ENCODE assay signal across 1 cellular context in the genomic region with DNA sequence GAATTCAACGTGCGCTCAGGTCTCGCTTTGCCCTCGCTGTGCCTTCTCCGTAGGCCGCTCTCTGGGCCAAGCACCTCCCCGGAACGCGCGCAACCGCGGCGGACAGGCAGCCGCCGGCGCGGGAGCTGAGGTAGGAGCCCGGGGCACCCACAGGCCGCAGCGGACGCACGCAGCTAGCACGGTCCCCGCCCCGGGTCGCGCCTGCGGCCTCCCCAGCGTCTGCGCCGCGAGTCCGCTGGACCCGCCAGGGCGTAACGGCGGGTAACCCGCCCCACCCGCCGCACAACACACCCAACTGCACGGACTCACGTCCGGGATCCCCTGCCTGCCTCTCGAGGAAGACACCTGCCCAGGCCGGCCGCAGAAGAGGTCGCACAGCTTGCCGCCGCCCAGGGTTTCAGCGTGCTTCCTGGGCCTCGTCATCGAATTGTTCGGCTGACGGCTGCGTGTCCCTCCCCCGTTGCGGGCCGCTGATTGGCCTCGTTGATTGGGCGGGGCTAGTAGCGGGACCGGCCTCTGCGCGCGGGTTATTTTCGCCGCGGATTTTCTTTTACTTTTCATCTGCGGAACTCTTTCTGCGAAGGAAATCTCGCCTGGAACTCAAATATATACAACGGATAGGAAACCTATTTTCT.
TF ChIP-seq lines count a peak whose summit lies in the region.

A gene with protein sequence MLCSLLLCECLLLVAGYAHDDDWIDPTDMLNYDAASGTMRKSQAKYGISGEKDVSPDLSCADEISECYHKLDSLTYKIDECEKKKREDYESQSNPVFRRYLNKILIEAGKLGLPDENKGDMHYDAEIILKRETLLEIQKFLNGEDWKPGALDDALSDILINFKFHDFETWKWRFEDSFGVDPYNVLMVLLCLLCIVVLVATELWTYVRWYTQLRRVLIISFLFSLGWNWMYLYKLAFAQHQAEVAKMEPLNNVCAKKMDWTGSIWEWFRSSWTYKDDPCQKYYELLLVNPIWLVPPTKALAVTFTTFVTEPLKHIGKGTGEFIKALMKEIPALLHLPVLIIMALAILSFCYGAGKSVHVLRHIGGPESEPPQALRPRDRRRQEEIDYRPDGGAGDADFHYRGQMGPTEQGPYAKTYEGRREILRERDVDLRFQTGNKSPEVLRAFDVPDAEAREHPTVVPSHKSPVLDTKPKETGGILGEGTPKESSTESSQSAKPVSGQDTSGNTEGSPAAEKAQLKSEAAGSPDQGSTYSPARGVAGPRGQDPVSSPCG (minus strand): TSS at position 433 of the 635 bp plus-strand sequence. CDS start 13,047 bp downstream, outside the sequence.

TF ChIP-seq in K562, 482 proteins besides CTCF, POLR2A, EP300 and RAD21 (continued from another document and continues in another):
- TF ChIP-seq, protein P1, sequence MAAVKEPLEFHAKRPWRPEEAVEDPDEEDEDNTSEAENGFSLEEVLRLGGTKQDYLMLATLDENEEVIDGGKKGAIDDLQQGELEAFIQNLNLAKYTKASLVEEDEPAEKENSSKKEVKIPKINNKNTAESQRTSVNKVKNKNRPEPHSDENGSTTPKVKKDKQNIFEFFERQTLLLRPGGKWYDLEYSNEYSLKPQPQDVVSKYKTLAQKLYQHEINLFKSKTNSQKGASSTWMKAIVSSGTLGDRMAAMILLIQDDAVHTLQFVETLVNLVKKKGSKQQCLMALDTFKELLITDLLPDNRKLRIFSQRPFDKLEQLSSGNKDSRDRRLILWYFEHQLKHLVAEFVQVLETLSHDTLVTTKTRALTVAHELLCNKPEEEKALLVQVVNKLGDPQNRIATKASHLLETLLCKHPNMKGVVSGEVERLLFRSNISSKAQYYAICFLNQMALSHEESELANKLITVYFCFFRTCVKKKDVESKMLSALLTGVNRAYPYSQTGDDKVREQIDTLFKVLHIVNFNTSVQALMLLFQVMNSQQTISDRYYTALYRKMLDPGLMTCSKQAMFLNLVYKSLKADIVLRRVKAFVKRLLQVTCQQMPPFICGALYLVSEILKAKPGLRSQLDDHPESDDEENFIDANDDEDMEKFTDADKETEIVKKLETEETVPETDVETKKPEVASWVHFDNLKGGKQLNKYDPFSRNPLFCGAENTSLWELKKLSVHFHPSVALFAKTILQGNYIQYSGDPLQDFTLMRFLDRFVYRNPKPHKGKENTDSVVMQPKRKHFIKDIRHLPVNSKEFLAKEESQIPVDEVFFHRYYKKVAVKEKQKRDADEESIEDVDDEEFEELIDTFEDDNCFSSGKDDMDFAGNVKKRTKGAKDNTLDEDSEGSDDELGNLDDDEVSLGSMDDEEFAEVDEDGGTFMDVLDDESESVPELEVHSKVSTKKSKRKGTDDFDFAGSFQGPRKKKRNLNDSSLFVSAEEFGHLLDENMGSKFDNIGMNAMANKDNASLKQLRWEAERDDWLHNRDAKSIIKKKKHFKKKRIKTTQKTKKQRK (IDR thresholded peaks at IDR 0.05; ENCODE audit: borderline replicate concordance, low read depth, low read length): no peak
- TF ChIP-seq CEBPG (CRISPR knock-in tag; IDR thresholded peaks at IDR 0.05) (no peak), CEBPG (tag; conservative IDR thresholded peaks at IDR 0.05 in 1 of 2, IDR thresholded peaks at IDR 0.05 in 1 of 2) (no peak), FOXJ2 (tag; IDR thresholded peaks at IDR 0.05) (peak; percentile 56; the same call in 1 of the 2 replicates), ZNF830 (CRISPR knock-in tag; IDR thresholded peaks at IDR 0.05) (no peak), KLF6 (CRISPR knock-in tag; IDR thresholded peaks at IDR 0.05; ENCODE audit: borderline replicate concordance) (no peak), TAF9B (IDR thresholded peaks at IDR 0.05; ENCODE audit: partially characterized antibody) (peak; percentile 59), ZSCAN32 (CRISPR knock-in tag; IDR thresholded peaks at IDR 0.05) (no peak), XRCC3 (IDR thresholded peaks at IDR 0.05) (no peak), CBX1 (IDR thresholded peaks at IDR 0.05; ENCODE audit: low read depth) (peak; percentile 86), SNIP1 (IDR thresholded peaks at IDR 0.05; ENCODE audit: low read depth) (no peak), NFIX (CRISPR knock-in tag; IDR thresholded peaks at IDR 0.05; ENCODE audit: low read depth) (no peak), NR2C1 (IDR thresholded peaks at IDR 0.05) (no peak), NR2C1 (tag; IDR thresholded peaks at IDR 0.05) (no peak), PCBP1 (IDR thresholded peaks at IDR 0.05; ENCODE audit: low read depth, low read length, poor library complexity, severe bottlenecking) (peak; percentile 91), MIER1 (IDR thresholded peaks at IDR 0.05; ENCODE audit: low read depth) (no peak), NR2F6 (CRISPR knock-in tag; IDR thresholded peaks at IDR 0.05) (no peak), GABPB1 (CRISPR knock-in tag; IDR thresholded peaks at IDR 0.05) (peak; percentile 83), MAFF (IDR thresholded peaks at IDR 0.05; ENCODE audit: low read length) (no peak), U2AF2 (optimal IDR thresholded peaks at IDR 0.05; ENCODE audit: low read depth, low read length) (no peak), FOXP1 (CRISPR knock-in tag; IDR thresholded peaks at IDR 0.05) (peak; percentile 98), FIP1L1 (IDR thresholded peaks at IDR 0.05; ENCODE audit: low read depth, low read length, poor library complexity, severe bottlenecking) (peak; percentile 96), ZNF384 (IDR thresholded peaks at IDR 0.05; ENCODE audit: low read depth, low read length) (no peak), STAG1 (CRISPR knock-in tag; IDR thresholded peaks at IDR 0.05; ENCODE audit: borderline replicate concordance) (no peak; the same call in 1 of the 2 replicates), HDGF (IDR thresholded peaks at IDR 0.05) (no peak), NFXL1 (CRISPR knock-in tag; IDR thresholded peaks at IDR 0.05) (no peak), GATA2 (CRISPR knock-in tag; IDR thresholded peaks at IDR 0.05) (no peak), HIVEP1 (CRISPR knock-in tag; IDR thresholded peaks at IDR 0.05) (no peak), SP1 (CRISPR knock-in tag; IDR thresholded peaks at IDR 0.05) (peak; percentile 72), CBX5 (IDR thresholded peaks at IDR 0.05; ENCODE audit: borderline replicate concordance, low read depth) (0 out of 2 replicates have a peak, but pooled peaks have one; percentile 57), NFRKB (IDR thresholded peaks at IDR 0.05; ENCODE audit: low read depth) (no peak), XRCC4 (IDR thresholded peaks at IDR 0.05; ENCODE audit: extremely low read depth, insufficient read depth, insufficient read length) (no peak), GATAD2A (IDR thresholded peaks at IDR 0.05) (peak; percentile 73; the same call in 1 of the 2 replicates), POLR2H (tag; IDR thresholded peaks at IDR 0.05; ENCODE audit: low read depth) (peak; percentile 87), ELF2 (CRISPR knock-in tag; IDR thresholded peaks at IDR 0.05) (0 out of 2 replicates have a peak, but pooled peaks have one; percentile 30), HMG20A (CRISPR knock-in tag; conservative IDR thresholded peaks at IDR 0.05) (no peak), TOE1 (IDR thresholded peaks at IDR 0.05; ENCODE audit: borderline replicate concordance) (0 out of 2 replicates have a peak, but pooled peaks have one; percentile 5), TOE1 (CRISPR knock-in tag; IDR thresholded peaks at IDR 0.05; ENCODE audit: borderline replicate concordance, low read depth) (no peak), SMARCA4 (IDR thresholded peaks at IDR 0.05) (no peak), ARNT (IDR thresholded peaks at IDR 0.05) (no peak), GATAD2B (IDR thresholded peaks at IDR 0.05; ENCODE audit: borderline replicate concordance) (0 out of 2 replicates have a peak, but pooled peaks have one; percentile 40), PYGO2 (tag; IDR thresholded peaks at IDR 0.05) (no peak), ZNF282 (CRISPR knock-in tag; IDR thresholded peaks at IDR 0.05) (peak; percentile 98)
- TF ChIP-seq, protein P2, sequence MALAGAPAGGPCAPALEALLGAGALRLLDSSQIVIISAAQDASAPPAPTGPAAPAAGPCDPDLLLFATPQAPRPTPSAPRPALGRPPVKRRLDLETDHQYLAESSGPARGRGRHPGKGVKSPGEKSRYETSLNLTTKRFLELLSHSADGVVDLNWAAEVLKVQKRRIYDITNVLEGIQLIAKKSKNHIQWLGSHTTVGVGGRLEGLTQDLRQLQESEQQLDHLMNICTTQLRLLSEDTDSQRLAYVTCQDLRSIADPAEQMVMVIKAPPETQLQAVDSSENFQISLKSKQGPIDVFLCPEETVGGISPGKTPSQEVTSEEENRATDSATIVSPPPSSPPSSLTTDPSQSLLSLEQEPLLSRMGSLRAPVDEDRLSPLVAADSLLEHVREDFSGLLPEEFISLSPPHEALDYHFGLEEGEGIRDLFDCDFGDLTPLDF (CRISPR knock-in tag; IDR thresholded peaks at IDR 0.05): peak; percentile 96
- TF ChIP-seq, protein P3, sequence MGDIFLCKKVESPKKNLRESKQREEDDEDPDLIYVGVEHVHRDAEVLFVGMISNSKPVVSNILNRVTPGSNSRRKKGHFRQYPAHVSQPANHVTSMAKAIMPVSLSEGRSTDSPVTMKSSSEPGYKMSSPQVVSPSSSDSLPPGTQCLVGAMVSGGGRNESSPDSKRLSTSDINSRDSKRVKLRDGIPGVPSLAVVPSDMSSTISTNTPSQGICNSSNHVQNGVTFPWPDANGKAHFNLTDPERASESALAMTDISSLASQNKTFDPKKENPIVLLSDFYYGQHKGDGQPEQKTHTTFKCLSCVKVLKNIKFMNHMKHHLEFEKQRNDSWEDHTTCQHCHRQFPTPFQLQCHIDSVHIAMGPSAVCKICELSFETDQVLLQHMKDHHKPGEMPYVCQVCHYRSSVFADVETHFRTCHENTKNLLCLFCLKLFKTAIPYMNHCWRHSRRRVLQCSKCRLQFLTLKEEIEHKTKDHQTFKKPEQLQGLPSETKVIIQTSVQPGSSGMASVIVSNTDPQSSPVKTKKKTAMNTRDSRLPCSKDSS (IDR thresholded peaks at IDR 0.05; ENCODE audit: low read depth, partially characterized antibody): no peak
- TF ChIP-seq, protein P4, sequence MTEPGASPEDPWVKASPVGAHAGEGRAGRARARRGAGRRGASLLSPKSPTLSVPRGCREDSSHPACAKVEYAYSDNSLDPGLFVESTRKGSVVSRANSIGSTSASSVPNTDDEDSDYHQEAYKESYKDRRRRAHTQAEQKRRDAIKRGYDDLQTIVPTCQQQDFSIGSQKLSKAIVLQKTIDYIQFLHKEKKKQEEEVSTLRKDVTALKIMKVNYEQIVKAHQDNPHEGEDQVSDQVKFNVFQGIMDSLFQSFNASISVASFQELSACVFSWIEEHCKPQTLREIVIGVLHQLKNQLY (CRISPR knock-in tag; conservative IDR thresholded peaks at IDR 0.05): peak in 1 of 2 experiments; percentile 75; a peak in 1 of 4 replicates
- TF ChIP-seq, protein P5, sequence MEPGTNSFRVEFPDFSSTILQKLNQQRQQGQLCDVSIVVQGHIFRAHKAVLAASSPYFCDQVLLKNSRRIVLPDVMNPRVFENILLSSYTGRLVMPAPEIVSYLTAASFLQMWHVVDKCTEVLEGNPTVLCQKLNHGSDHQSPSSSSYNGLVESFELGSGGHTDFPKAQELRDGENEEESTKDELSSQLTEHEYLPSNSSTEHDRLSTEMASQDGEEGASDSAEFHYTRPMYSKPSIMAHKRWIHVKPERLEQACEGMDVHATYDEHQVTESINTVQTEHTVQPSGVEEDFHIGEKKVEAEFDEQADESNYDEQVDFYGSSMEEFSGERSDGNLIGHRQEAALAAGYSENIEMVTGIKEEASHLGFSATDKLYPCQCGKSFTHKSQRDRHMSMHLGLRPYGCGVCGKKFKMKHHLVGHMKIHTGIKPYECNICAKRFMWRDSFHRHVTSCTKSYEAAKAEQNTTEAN (CRISPR knock-in tag; IDR thresholded peaks at IDR 0.05): peak; percentile 82; the same call in 1 of the 2 replicates
- TF ChIP-seq, protein P6, sequence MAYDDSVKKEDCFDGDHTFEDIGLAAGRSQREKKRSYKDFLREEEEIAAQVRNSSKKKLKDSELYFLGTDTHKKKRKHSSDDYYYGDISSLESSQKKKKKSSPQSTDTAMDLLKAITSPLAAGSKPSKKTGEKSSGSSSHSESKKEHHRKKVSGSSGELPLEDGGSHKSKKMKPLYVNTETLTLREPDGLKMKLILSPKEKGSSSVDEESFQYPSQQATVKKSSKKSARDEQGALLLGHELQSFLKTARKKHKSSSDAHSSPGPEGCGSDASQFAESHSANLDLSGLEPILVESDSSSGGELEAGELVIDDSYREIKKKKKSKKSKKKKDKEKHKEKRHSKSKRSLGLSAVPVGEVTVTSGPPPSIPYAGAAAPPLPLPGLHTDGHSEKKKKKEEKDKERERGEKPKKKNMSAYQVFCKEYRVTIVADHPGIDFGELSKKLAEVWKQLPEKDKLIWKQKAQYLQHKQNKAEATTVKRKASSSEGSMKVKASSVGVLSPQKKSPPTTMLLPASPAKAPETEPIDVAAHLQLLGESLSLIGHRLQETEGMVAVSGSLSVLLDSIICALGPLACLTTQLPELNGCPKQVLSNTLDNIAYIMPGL (CRISPR knock-in tag; IDR thresholded peaks at IDR 0.05): peak; percentile 99
- TF ChIP-seq, protein P7, sequence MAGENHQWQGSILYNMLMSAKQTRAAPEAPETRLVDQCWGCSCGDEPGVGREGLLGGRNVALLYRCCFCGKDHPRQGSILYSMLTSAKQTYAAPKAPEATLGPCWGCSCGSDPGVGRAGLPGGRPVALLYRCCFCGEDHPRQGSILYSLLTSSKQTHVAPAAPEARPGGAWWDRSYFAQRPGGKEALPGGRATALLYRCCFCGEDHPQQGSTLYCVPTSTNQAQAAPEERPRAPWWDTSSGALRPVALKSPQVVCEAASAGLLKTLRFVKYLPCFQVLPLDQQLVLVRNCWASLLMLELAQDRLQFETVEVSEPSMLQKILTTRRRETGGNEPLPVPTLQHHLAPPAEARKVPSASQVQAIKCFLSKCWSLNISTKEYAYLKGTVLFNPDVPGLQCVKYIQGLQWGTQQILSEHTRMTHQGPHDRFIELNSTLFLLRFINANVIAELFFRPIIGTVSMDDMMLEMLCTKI (IDR thresholded peaks at IDR 0.05; ENCODE audit: partially characterized antibody): no peak
- TF ChIP-seq, protein P8, sequence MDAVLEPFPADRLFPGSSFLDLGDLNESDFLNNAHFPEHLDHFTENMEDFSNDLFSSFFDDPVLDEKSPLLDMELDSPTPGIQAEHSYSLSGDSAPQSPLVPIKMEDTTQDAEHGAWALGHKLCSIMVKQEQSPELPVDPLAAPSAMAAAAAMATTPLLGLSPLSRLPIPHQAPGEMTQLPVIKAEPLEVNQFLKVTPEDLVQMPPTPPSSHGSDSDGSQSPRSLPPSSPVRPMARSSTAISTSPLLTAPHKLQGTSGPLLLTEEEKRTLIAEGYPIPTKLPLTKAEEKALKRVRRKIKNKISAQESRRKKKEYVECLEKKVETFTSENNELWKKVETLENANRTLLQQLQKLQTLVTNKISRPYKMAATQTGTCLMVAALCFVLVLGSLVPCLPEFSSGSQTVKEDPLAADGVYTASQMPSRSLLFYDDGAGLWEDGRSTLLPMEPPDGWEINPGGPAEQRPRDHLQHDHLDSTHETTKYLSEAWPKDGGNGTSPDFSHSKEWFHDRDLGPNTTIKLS (IDR thresholded peaks at IDR 0.05; ENCODE audit: borderline replicate concordance, low read depth): peak; percentile 81; the same call in 1 of the 2 replicates
- TF ChIP-seq, protein P9, sequence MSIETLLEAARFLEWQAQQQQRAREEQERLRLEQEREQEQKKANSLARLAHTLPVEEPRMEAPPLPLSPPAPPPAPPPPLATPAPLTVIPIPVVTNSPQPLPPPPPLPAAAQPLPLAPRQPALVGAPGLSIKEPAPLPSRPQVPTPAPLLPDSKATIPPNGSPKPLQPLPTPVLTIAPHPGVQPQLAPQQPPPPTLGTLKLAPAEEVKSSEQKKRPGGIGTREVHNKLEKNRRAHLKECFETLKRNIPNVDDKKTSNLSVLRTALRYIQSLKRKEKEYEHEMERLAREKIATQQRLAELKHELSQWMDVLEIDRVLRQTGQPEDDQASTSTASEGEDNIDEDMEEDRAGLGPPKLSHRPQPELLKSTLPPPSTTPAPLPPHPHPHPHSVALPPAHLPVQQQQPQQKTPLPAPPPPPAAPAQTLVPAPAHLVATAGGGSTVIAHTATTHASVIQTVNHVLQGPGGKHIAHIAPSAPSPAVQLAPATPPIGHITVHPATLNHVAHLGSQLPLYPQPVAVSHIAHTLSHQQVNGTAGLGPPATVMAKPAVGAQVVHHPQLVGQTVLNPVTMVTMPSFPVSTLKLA (conservative IDR thresholded peaks at IDR 0.05): peak; percentile 87 to 96
